ENCODE assay signal across 24 cellular contexts in genomic region chr3:30141178-30141581, GRCh38.
A peak's percentile ranks its signal among the peaks of the same experiment; 100 is the strongest.
DNase-seq lines count a peak whose midpoint lies in the region; ATAC-seq and TF ChIP-seq lines count a peak whose summit lies in the region.
"Had no signal": no experiment of that assay in that cellular context is flagged by ENCODE, and none has a peak within 500 bp of the region (broad histone marks: within the 10 kb centered on the region; RNA-seq: fewer than 3 reads in every experiment).

No MANE protein-coding gene starts in this region.

- H3K27me3 ChIP-seq in osteoblast (ENCODE audit: insufficient read depth, low read length) (no peaks in the 10 kb centered on the region), body of pancreas (no peaks in the 10 kb centered on the region)
- H3K27me3 ChIP-seq: gastroesophageal sphincter, hepatocyte, transverse colon had no signal

- ATAC-seq in body of pancreas (no peak), GM18505 (IDR thresholded peaks at IDR 0.05; ENCODE audit: unreplicated experiment) (no peak), HG02588 (IDR thresholded peaks at IDR 0.05; ENCODE audit: unreplicated experiment) (no peak)
- ATAC-seq: activated CD4-positive, CD25-positive, alpha-beta regulatory T cell treated with anti-CD3 and anti-CD28 coated beads, Interleukin-2, amount 50 U/mL, for 24 hours; activated naive CD8-positive, alpha-beta T cell treated with anti-CD3 and anti-CD28 coated beads, Interleukin-2, amount 50 U/mL, for 24 hours; gastroesophageal sphincter; mucosa of descending colon; natural killer cell; stimulated activated memory B cell treated with anti-CD40 and anti-IgM and Interleukin-4, amounts not matched to agents 10 μg/mL and 1 μg/mL and 100 μg/mL, for 72 hours; T-helper 17 cell had no signal

- peak overlapping the region; percentile 27 for H2AFZ ChIP-seq in osteoblast (ENCODE audit: low read length)
- H2AFZ ChIP-seq: GM23248, hepatocyte had no signal

- TF ChIP-seq POLR2A in body of pancreas (IDR thresholded peaks at IDR 0.05) (no peak), GM18505 (IDR thresholded peaks at IDR 0.05; ENCODE audit: borderline replicate concordance, extremely low read depth, insufficient read depth, insufficient read length) (no peak)

- H3K9me3 ChIP-seq in osteoblast (ENCODE audit: low read depth, low read length), result no peaks in the 10 kb centered on the region
- no peaks in the 10 kb centered on the region for H3K9me3 ChIP-seq in body of pancreas
- H3K9me3 ChIP-seq: mucosa of descending colon, transverse colon had no signal

- no peaks in the 10 kb centered on the region for H4K20me1 ChIP-seq in osteoblast (ENCODE audit: insufficient read depth, low read length)

- intact Hi-C loops in body of pancreas (cut with DNase I), result no loop called here

- no peak overlapping the region for H3K4me3 ChIP-seq in AG10803 (ENCODE audit: low read length)
- no peak overlapping the region for H3K4me3 ChIP-seq in osteoblast (ENCODE audit: insufficient read depth, low read length)
- H3K4me3 ChIP-seq in body of pancreas, result no peak overlapping the region
- H3K4me3 ChIP-seq: gastroesophageal sphincter, GM23248, hepatocyte, mucosa of descending colon, skin epidermis, transverse colon had no signal

- H3K36me3 ChIP-seq in osteoblast (ENCODE audit: insufficient read depth, low read length) (no peaks in the 10 kb centered on the region), body of pancreas (replicated peaks in 1 of 2; ENCODE audit: insufficient read depth in 1 of 2, low read depth in 2 of 2) (no peaks in the 10 kb centered on the region)
- H3K36me3 ChIP-seq: gastroesophageal sphincter, transverse colon had no signal

- DNase-seq in AG10803 (ENCODE audit: low read depth), result peak; percentile 9
- DNase-seq in DMS 273 treated with DMSO at 0.1 percent for 48 hours (lab: John Stamatoyannopoulos, UW), result peak; percentile 42
- peak; percentile 79 for DNase-seq in SK-N-DZ (ENCODE audit: low spot score)
- DNase-seq in osteoblast (ENCODE audit: insufficient read length, low spot score, missing footprints), result no peak
- DNase-seq in body of pancreas, result no peak
- DNase-seq: activated CD4-positive, alpha-beta T cell treated with anti-CD3 and anti-CD28 coated beads, Interleukin-2, amount 50 U/mL, for 4 hours; activated naive CD4-positive, alpha-beta T cell; activated naive CD8-positive, alpha-beta T cell treated with anti-CD3 and anti-CD28 coated beads, Interleukin-2, amount 50 U/mL, for 24 hours; GM23248; kidney glomerular epithelial cell; mammary epithelial cell; mucosa of descending colon; natural killer cell; NCI-H2029 treated with DMSO at 0.1 percent for 48 hours; NCI-H345; T-helper 17 cell; transverse colon had no signal

- TF ChIP-seq CTCF in AG10803 (conservative IDR thresholded peaks at IDR 0.05; ENCODE audit: low read length) (no peak), osteoblast (IDR thresholded peaks at IDR 0.05; ENCODE audit: extremely low read depth, low read depth, low read length) (no peak), body of pancreas (IDR thresholded peaks at IDR 0.05) (no peak)

- 41 to 58% methylated on average over 2 of the region's 2 CpGs for WGBS in body of pancreas, 2 donors

- H3K4me2 ChIP-seq in osteoblast (ENCODE audit: insufficient read depth, low read length), result no peak overlapping the region
- H3K4me2 ChIP-seq: hepatocyte had no signal

- no peaks in the 10 kb centered on the region for H3K79me2 ChIP-seq in osteoblast (ENCODE audit: insufficient read depth, low read length)
- H3K79me2 ChIP-seq: hepatocyte had no signal

- H3K4me1 ChIP-seq in osteoblast (ENCODE audit: insufficient read depth, low read length) (no peaks in the 10 kb centered on the region), body of pancreas (no peaks in the 10 kb centered on the region)
- H3K4me1 ChIP-seq: gastroesophageal sphincter, transverse colon had no signal

- no peak overlapping the region for H3K27ac ChIP-seq in osteoblast (ENCODE audit: low read depth, low read length)
- H3K27ac ChIP-seq in body of pancreas, result no peak overlapping the region
- H3K27ac ChIP-seq: gastroesophageal sphincter, GM23248, hepatocyte, skin epidermis, transverse colon had no signal

Comparison
In these comparisons a context has a peak if more than half of its experiments do, and no peak if none do; other contexts are left out.
1. DNase-seq: peak in AG10803 (single experiment), DMS 273 treated with DMSO at 0.1 percent for 48 hours (single experiment) and SK-N-DZ (single experiment); none in osteoblast (single experiment) and body of pancreas (0 of 4).